In genomic region chr17:60077672-60078519, GRCh38 we compare ENCODE assay signal across 1 cellular context.
TF ChIP-seq lines count a peak whose summit lies in the region.

No MANE protein-coding gene starts in this region.

TF ChIP-seq in H1, 55 proteins besides CTCF, POLR2A, EP300 and RAD21 (continued from another document):
- TF ChIP-seq CHD7 (IDR thresholded peaks at IDR 0.05; ENCODE audit: insufficient replicate concordance, low read length): no peak
- TF ChIP-seq RBBP5 (IDR thresholded peaks at IDR 0.05; ENCODE audit: borderline replicate concordance, low read depth, low read length): no peak
- TF ChIP-seq CREB1 (IDR thresholded peaks at IDR 0.05): no peak
- no peak for TF ChIP-seq KDM1A (IDR thresholded peaks at IDR 0.05; ENCODE audit: borderline replicate concordance, low read length)
- no peak for TF ChIP-seq PHF8 (conservative IDR thresholded peaks at IDR 0.05; ENCODE audit: low read depth, low read length)
TF ChIP-seq in H1: peak in this region for 0.
